ENCODE assay signal across 2 cellular contexts in genomic region chr6:484729-485111, GRCh38.
A peak's percentile ranks its signal among the peaks of the same experiment; 100 is the strongest.
TF ChIP-seq lines count a peak whose summit lies in the region.

No MANE protein-coding gene starts in this region.

TF ChIP-seq in GM12891, 5 proteins besides CTCF, POLR2A, EP300 and RAD21:
- no peak for TF ChIP-seq PAX5 (IDR thresholded peaks at IDR 0.05; ENCODE audit: insufficient read depth, low read length, severe bottlenecking)
- TF ChIP-seq POLR2AphosphoS5 (IDR thresholded peaks at IDR 0.05; ENCODE audit: low read depth, low read length), result no peak
- TF ChIP-seq TAF1 (IDR thresholded peaks at IDR 0.05; ENCODE audit: low read depth, low read length), result no peak
- no peak for TF ChIP-seq POU2F2 (IDR thresholded peaks at IDR 0.05; ENCODE audit: low read depth, low read length)
- TF ChIP-seq SPI1 (IDR thresholded peaks at IDR 0.05; ENCODE audit: low read depth, low read length), result no peak

TF ChIP-seq in H1, 55 proteins besides CTCF, POLR2A, EP300 and RAD21:
- TF ChIP-seq CHD1 (IDR thresholded peaks at IDR 0.05; ENCODE audit: low read depth, low read length) (no peak), EGR1 (IDR thresholded peaks at IDR 0.05; ENCODE audit: borderline replicate concordance, low read depth, low read length) (no peak), E2F6 (IDR thresholded peaks at IDR 0.05) (peak; percentile 75)
- TF ChIP-seq, protein P1, sequence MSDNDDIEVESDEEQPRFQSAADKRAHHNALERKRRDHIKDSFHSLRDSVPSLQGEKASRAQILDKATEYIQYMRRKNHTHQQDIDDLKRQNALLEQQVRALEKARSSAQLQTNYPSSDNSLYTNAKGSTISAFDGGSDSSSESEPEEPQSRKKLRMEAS (IDR thresholded peaks at IDR 0.05), result peak; percentile 53; the same call in 1 of the 2 replicates
